Comparison of ENCODE assay signal across 24 cellular contexts in the genomic region with DNA sequence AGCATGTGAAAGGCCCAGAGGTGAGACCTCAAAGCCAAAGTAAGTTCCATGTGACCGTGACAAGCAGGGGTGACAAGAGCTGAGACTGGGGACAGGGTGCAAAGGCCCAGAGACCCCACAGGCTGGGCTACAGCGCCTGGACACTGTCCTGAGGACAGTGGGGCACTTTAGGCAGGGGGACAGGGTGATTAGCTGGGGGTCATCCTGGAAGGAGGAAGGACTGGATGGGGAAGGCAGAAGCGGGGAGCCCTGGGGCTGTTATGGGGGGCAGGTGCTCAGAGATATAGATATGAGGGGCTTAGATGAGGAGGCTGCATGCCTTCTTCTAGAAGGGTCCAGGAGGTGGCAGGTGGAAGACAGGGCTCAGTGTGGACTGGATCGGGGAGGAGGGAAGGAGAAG. TPM values are rescaled to one million over a fixed set of nuclear protein-coding genes. Genes with fewer than 3 reads are reported as not detected.
"Had no signal": no experiment of that assay in that cellular context is flagged by ENCODE, and none has a peak within 500 bp of the region (broad histone marks: within the 10 kb centered on the region; RNA-seq: fewer than 3 reads in every experiment).

No MANE protein-coding gene starts in this region.

- H3K4me1 Mint-ChIP-seq: activated B cell treated with CpG ODN at 0.5 μM for 24 hours had no signal

- H3K4me3 Mint-ChIP-seq: activated B cell treated with CpG ODN at 0.5 μM for 24 hours; activated CD8-positive, alpha-beta T cell treated with anti-CD3 and anti-CD28 coated beads for 36 hours; activated naive CD8-positive, alpha-beta T cell; nephron progenitor cell had no signal

- H3K4me3 ChIP-seq: coronary artery, dorsolateral prefrontal cortex, gastrocnemius medialis, hepatocyte, lower lobe of right lung, spleen, tibial nerve had no signal

- H2AFZ ChIP-seq: hepatocyte, parathyroid adenoma had no signal

- H3K9ac ChIP-seq: parathyroid adenoma had no signal

- H3K36me3 Mint-ChIP-seq: activated naive CD8-positive, alpha-beta T cell had no signal

- H3K36me3 ChIP-seq: gastrocnemius medialis, lower lobe of right lung, spleen had no signal

- H3K4me1 ChIP-seq: gastrocnemius medialis, lower lobe of right lung, parathyroid adenoma, spleen had no signal

- H3K9me3 ChIP-seq: gastrocnemius medialis, lower lobe of right lung, spleen, tibial nerve had no signal

- H3K27ac ChIP-seq: coronary artery, gastrocnemius medialis, hepatocyte, lower lobe of right lung, parathyroid adenoma, spleen had no signal

- DNase-seq: activated B cell treated with CpG ODN at 0.5 μM for 24 hours; activated CD4-positive, alpha-beta T cell treated with anti-CD3 and anti-CD28 coated beads, Interleukin-2, amount 50 U/mL, for 1 hour; activated gamma-delta T cell; activated T-cell treated with anti-CD3 and anti-CD28 coated beads for 4 hours; anterior cingulate cortex; cerebellar nuclear complex; effector memory CD4-positive, alpha-beta T cell; gastrocnemius medialis; mesenchymal stem cell; nucleus accumbens; stimulated activated naive CD4-positive, alpha-beta T cell had no signal

- ATAC-seq: activated CD8-positive, alpha-beta T cell treated with anti-CD3 and anti-CD28 coated beads for 36 hours; gastrocnemius medialis; left lobe of liver; lower lobe of right lung; right cardiac atrium; SK-N-SH treated with all-trans-retinoic acid at 6 μM for 48 hours had no signal

- H3K27me3 Mint-ChIP-seq: activated naive CD8-positive, alpha-beta T cell had no signal

- H3K27me3 ChIP-seq: dorsolateral prefrontal cortex, hepatocyte had no signal

- H3K4me2 ChIP-seq: hepatocyte had no signal

- H3K27ac Mint-ChIP-seq: activated B cell treated with CpG ODN at 0.5 μM for 24 hours; activated CD8-positive, alpha-beta T cell treated with anti-CD3 and anti-CD28 coated beads for 36 hours; activated naive CD8-positive, alpha-beta T cell; nephron progenitor cell had no signal

- H3K9me3 Mint-ChIP-seq: activated B cell treated with CpG ODN at 0.5 μM for 24 hours; activated CD8-positive, alpha-beta T cell treated with anti-CD3 and anti-CD28 coated beads for 36 hours; nephron progenitor cell had no signal

RNA-seq across cellular contexts. Expression of gene KIF1A, which starts 31.5 kb away (rescaled TPM):
- total RNA-seq: activated B cell treated with CpG ODN at 0.5 μM for 24 hours had no signal
